ENCODE assay signal across 1 cellular context in the genomic region with DNA sequence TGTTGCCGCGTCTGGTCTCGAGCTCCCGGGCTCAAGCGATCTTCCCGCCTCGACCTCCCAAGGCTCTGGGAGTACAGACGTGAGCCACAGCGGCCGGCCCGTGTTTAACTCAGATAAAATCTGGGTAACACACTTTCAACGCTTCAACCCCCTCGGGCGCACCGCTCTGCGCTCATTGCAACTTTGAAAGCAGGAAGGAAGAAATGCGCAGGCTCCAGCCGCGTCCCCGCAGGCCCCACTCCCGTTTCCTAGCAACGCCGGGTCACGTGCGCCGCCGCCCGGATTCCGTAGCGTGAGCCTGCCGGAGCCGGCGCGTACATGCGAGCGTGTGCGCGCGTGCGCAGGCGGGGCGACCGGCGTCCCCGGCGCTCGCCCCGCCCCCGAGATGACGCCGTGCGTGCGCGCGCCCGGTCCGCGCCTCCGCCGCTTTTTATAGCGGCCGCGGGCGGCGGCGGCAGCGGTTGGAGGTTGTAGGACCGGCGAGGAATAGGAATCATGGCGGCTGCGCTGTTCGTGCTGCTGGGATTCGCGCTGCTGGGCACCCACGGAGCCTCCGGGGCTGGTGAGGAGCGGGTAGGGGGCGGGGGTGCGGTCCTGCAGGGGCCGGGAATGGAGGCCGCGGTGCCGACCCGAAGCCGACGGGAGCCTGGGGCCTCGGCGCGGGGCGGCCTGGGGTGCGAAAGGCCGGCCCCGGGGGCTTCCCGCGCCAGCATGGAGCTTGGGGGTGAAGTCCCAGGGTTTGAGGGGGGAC.
A peak's percentile ranks its signal among the peaks of the same experiment; 100 is the strongest.
TF ChIP-seq lines count a peak whose summit lies in the region.

A gene (plus strand): TSS at position 457 of the 751 bp plus-strand sequence. CDS start 39 bp downstream, at position 496.

TF ChIP-seq in HepG2, 621 proteins besides CTCF, POLR2A, EP300 and RAD21 (continued from another document and continues in another):
- TF ChIP-seq, protein P1, sequence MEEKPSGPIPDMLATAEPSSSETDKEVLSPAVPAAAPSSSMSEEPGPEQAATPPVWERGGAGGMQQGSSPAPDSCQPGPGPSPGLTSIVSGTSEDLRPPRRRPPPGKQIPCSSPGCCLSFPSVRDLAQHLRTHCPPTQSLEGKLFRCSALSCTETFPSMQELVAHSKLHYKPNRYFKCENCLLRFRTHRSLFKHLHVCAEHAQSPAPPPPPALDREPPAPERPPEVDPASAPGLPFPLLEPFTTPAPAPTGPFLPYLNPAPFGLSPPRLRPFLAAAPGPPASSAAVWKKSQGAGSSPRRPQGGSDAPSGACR (CRISPR knock-in tag; IDR thresholded peaks at IDR 0.05), result peak; percentile 75; the same call in 1 of the 2 replicates
- no peak for TF ChIP-seq NR2F6 (IDR thresholded peaks at IDR 0.05)
- TF ChIP-seq NR2F6 (CRISPR knock-in tag; IDR thresholded peaks at IDR 0.05), result no peak; the same call in 1 of the 2 replicates
- TF ChIP-seq IKZF4 (CRISPR knock-in tag; IDR thresholded peaks at IDR 0.05; ENCODE audit: borderline replicate concordance, low read depth, not compliant biosample characterization), result peak; percentile 85
- TF ChIP-seq ZNF549 (CRISPR knock-in tag; IDR thresholded peaks at IDR 0.05), result no peak
- TF ChIP-seq, protein P2, sequence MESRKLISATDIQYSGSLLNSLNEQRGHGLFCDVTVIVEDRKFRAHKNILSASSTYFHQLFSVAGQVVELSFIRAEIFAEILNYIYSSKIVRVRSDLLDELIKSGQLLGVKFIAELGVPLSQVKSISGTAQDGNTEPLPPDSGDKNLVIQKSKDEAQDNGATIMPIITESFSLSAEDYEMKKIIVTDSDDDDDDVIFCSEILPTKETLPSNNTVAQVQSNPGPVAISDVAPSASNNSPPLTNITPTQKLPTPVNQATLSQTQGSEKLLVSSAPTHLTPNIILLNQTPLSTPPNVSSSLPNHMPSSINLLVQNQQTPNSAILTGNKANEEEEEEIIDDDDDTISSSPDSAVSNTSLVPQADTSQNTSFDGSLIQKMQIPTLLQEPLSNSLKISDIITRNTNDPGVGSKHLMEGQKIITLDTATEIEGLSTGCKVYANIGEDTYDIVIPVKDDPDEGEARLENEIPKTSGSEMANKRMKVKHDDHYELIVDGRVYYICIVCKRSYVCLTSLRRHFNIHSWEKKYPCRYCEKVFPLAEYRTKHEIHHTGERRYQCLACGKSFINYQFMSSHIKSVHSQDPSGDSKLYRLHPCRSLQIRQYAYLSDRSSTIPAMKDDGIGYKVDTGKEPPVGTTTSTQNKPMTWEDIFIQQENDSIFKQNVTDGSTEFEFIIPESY (CRISPR knock-in tag; IDR thresholded peaks at IDR 0.05), result no peak
- TF ChIP-seq, protein P3, sequence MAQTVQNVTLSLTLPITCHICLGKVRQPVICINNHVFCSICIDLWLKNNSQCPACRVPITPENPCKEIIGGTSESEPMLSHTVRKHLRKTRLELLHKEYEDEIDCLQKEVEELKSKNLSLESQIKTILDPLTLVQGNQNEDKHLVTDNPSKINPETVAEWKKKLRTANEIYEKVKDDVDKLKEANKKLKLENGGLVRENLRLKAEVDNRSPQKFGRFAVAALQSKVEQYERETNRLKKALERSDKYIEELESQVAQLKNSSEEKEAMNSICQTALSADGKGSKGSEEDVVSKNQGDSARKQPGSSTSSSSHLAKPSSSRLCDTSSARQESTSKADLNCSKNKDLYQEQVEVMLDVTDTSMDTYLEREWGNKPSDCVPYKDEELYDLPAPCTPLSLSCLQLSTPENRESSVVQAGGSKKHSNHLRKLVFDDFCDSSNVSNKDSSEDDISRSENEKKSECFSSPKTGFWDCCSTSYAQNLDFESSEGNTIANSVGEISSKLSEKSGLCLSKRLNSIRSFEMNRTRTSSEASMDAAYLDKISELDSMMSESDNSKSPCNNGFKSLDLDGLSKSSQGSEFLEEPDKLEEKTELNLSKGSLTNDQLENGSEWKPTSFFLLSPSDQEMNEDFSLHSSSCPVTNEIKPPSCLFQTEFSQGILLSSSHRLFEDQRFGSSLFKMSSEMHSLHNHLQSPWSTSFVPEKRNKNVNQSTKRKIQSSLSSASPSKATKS (CRISPR knock-in tag; IDR thresholded peaks at IDR 0.05), result no peak
- TF ChIP-seq ERF (CRISPR knock-in tag; IDR thresholded peaks at IDR 0.05), result no peak
- TF ChIP-seq, protein P4, sequence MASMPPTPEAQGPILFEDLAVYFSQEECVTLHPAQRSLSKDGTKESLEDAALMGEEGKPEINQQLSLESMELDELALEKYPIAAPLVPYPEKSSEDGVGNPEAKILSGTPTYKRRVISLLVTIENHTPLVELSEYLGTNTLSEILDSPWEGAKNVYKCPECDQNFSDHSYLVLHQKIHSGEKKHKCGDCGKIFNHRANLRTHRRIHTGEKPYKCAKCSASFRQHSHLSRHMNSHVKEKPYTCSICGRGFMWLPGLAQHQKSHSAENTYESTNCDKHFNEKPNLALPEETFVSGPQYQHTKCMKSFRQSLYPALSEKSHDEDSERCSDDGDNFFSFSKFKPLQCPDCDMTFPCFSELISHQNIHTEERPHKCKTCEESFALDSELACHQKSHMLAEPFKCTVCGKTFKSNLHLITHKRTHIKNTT (CRISPR knock-in tag; IDR thresholded peaks at IDR 0.05), result no peak
- TF ChIP-seq, protein P5, sequence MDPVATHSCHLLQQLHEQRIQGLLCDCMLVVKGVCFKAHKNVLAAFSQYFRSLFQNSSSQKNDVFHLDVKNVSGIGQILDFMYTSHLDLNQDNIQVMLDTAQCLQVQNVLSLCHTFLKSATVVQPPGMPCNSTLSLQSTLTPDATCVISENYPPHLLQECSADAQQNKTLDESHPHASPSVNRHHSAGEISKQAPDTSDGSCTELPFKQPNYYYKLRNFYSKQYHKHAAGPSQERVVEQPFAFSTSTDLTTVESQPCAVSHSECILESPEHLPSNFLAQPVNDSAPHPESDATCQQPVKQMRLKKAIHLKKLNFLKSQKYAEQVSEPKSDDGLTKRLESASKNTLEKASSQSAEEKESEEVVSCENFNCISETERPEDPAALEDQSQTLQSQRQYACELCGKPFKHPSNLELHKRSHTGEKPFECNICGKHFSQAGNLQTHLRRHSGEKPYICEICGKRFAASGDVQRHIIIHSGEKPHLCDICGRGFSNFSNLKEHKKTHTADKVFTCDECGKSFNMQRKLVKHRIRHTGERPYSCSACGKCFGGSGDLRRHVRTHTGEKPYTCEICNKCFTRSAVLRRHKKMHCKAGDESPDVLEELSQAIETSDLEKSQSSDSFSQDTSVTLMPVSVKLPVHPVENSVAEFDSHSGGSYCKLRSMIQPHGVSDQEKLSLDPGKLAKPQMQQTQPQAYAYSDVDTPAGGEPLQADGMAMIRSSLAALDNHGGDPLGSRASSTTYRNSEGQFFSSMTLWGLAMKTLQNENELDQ (CRISPR knock-in tag; IDR thresholded peaks at IDR 0.05; ENCODE audit: borderline replicate concordance), result no peak
- TF ChIP-seq ZBTB38 (CRISPR knock-in tag; IDR thresholded peaks at IDR 0.05), result 0 out of 2 replicates have a peak, but pooled peaks have one; percentile 45
- TF ChIP-seq BORCS8-MEF2B (CRISPR knock-in tag; IDR thresholded peaks at IDR 0.05), result no peak
- TF ChIP-seq POLR2AphosphoS5 (IDR thresholded peaks at IDR 0.05; ENCODE audit: low read depth, low read length), result peak; percentile 95
- TF ChIP-seq, protein P6, sequence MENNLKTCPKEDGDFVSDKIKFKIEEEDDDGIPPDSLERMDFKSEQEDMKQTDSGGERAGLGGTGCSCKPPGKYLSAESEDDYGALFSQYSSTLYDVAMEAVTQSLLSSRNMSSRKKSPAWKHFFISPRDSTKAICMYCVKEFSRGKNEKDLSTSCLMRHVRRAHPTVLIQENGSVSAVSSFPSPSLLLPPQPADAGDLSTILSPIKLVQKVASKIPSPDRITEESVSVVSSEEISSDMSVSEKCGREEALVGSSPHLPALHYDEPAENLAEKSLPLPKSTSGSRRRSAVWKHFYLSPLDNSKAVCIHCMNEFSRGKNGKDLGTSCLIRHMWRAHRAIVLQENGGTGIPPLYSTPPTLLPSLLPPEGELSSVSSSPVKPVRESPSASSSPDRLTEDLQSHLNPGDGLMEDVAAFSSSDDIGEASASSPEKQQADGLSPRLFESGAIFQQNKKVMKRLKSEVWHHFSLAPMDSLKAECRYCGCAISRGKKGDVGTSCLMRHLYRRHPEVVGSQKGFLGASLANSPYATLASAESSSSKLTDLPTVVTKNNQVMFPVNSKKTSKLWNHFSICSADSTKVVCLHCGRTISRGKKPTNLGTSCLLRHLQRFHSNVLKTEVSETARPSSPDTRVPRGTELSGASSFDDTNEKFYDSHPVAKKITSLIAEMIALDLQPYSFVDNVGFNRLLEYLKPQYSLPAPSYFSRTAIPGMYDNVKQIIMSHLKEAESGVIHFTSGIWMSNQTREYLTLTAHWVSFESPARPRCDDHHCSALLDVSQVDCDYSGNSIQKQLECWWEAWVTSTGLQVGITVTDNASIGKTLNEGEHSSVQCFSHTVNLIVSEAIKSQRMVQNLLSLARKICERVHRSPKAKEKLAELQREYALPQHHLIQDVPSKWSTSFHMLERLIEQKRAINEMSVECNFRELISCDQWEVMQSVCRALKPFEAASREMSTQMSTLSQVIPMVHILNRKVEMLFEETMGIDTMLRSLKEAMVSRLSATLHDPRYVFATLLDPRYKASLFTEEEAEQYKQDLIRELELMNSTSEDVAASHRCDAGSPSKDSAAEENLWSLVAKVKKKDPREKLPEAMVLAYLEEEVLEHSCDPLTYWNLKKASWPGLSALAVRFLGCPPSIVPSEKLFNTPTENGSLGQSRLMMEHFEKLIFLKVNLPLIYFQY (CRISPR knock-in tag; IDR thresholded peaks at IDR 0.05; ENCODE audit: borderline replicate concordance), result no peak
- no peak for TF ChIP-seq ZFP41 (CRISPR knock-in tag; IDR thresholded peaks at IDR 0.05; ENCODE audit: borderline replicate concordance)
- no peak for TF ChIP-seq SRF (IDR thresholded peaks at IDR 0.05; ENCODE audit: low read depth, low read length)
- no peak for TF ChIP-seq SUZ12 (IDR thresholded peaks at IDR 0.05; ENCODE audit: low read depth, low read length)
- TF ChIP-seq, protein P7, sequence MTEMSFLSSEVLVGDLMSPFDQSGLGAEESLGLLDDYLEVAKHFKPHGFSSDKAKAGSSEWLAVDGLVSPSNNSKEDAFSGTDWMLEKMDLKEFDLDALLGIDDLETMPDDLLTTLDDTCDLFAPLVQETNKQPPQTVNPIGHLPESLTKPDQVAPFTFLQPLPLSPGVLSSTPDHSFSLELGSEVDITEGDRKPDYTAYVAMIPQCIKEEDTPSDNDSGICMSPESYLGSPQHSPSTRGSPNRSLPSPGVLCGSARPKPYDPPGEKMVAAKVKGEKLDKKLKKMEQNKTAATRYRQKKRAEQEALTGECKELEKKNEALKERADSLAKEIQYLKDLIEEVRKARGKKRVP (CRISPR knock-in tag; IDR thresholded peaks at IDR 0.05), result no peak; a peak in 1 of 4 replicates
- no peak for TF ChIP-seq NFATC3 (CRISPR knock-in tag; IDR thresholded peaks at IDR 0.05)
- peak; percentile 88 for TF ChIP-seq ZSCAN9 (CRISPR knock-in tag; IDR thresholded peaks at IDR 0.05; ENCODE audit: borderline replicate concordance)
- TF ChIP-seq ZNF337 (CRISPR knock-in tag; IDR thresholded peaks at IDR 0.05; ENCODE audit: borderline replicate concordance, low read depth), result no peak
- TF ChIP-seq ZNF30 (CRISPR knock-in tag; IDR thresholded peaks at IDR 0.05), result 0 out of 2 replicates have a peak, but pooled peaks have one; percentile 39
- TF ChIP-seq ZKSCAN5 (CRISPR knock-in tag; IDR thresholded peaks at IDR 0.05), result no peak
- no peak for TF ChIP-seq SP2 (CRISPR knock-in tag; IDR thresholded peaks at IDR 0.05)
- TF ChIP-seq, protein P8, sequence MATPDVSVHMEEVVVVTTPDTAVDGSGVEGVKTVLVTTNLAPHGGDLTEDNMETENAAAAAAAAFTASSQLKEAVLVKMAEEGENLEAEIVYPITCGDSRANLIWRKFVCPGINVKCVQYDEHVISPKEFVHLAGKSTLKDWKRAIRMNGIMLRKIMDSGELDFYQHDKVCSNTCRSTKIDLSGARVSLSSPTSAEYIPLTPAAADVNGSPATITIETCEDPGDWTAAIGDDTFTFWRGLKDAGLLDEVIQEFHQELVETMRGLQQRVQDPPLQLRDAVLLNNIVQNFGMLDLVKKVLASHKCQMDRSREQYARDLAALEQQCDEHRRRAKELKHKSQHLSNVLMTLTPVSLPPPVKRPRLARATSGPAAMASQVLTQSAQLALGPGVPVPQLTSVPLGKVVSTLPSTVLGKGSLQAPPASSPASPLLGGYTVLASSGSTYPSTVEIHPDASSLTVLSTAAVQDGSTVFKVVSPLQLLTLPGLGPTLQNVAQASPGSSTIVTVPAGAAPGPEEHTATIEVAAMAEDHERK (CRISPR knock-in tag; IDR thresholded peaks at IDR 0.05; ENCODE audit: low read depth), result peak; percentile 86
- TF ChIP-seq, protein P9, sequence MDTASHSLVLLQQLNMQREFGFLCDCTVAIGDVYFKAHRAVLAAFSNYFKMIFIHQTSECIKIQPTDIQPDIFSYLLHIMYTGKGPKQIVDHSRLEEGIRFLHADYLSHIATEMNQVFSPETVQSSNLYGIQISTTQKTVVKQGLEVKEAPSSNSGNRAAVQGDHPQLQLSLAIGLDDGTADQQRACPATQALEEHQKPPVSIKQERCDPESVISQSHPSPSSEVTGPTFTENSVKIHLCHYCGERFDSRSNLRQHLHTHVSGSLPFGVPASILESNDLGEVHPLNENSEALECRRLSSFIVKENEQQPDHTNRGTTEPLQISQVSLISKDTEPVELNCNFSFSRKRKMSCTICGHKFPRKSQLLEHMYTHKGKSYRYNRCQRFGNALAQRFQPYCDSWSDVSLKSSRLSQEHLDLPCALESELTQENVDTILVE (CRISPR knock-in tag; IDR thresholded peaks at IDR 0.05), result peak; percentile 44; the same call in 1 of the 2 replicates
- TF ChIP-seq SMARCE1 (IDR thresholded peaks at IDR 0.05; ENCODE audit: borderline replicate concordance), result no peak
- 0 out of 2 replicates have a peak, but pooled peaks have one; percentile 22 for TF ChIP-seq PRMT3 (CRISPR knock-in tag; IDR thresholded peaks at IDR 0.05; ENCODE audit: borderline replicate concordance, low read depth)
- TF ChIP-seq RELA (CRISPR knock-in tag; IDR thresholded peaks at IDR 0.05), result no peak
- TF ChIP-seq BCL6 (CRISPR knock-in tag; IDR thresholded peaks at IDR 0.05), result no peak
- TF ChIP-seq EED (CRISPR knock-in tag; IDR thresholded peaks at IDR 0.05), result peak; percentile 34; the same call in 1 of the 2 replicates
- no peak for TF ChIP-seq KDM1A (CRISPR knock-in tag; IDR thresholded peaks at IDR 0.05)
- no peak for TF ChIP-seq ZNF33A (CRISPR knock-in tag; IDR thresholded peaks at IDR 0.05; ENCODE audit: borderline replicate concordance)
- no peak for TF ChIP-seq ZBTB8A (CRISPR knock-in tag; IDR thresholded peaks at IDR 0.05; ENCODE audit: borderline replicate concordance, low read depth)
- no peak for TF ChIP-seq CAMTA2 (CRISPR knock-in tag; IDR thresholded peaks at IDR 0.05; ENCODE audit: borderline replicate concordance)
- peak; percentile 87 for TF ChIP-seq YY1 (IDR thresholded peaks at IDR 0.05; ENCODE audit: insufficient read depth, insufficient replicate concordance, low read depth, low read length)
